ENCODE assay signal across 14 cellular contexts in genomic region chr10:117240730-117241529, GRCh38. TPM values are rescaled to one million over a fixed set of nuclear protein-coding genes. Genes with fewer than 3 reads are reported as not detected.
A peak's percentile ranks its signal among the peaks of the same experiment; 100 is the strongest.
DNase-seq lines count a peak whose midpoint lies in the region; ATAC-seq and TF ChIP-seq lines count a peak whose summit lies in the region.
"Had no signal": no experiment of that assay in that cellular context is flagged by ENCODE, and none has a peak within 500 bp of the region (broad histone marks: within the 10 kb centered on the region; RNA-seq: fewer than 3 reads in every experiment).

Gene SLC18A2, plus strand, starts transcription at chr10:117241114. Its CDS starts 580 bp downstream, at chr10:117241694.

- H3K4me3 ChIP-seq in iPS DF 6.9 (ENCODE audit: low read length) (peak within 1 kb of the TSS; percentile 83), parathyroid adenoma (ENCODE audit: low read depth, low read length) (no peak within 1 kb of the TSS), gastrocnemius medialis (no peak within 1 kb of the TSS)

- H3K36me3 ChIP-seq in iPS DF 6.9 (ENCODE audit: control insufficient read depth, insufficient read depth, low read length) = no peaks in the 10 kb centered on the region
- H3K36me3 ChIP-seq in parathyroid adenoma (ENCODE audit: control insufficient read depth, insufficient read depth, low read length) = no peaks in the 10 kb centered on the region
- no peaks in the 10 kb centered on the region for H3K36me3 ChIP-seq in gastrocnemius medialis
- H3K36me3 ChIP-seq: gastroesophageal sphincter had no signal

- no peak for TF ChIP-seq CTCF in parathyroid adenoma (IDR thresholded peaks at IDR 0.05)
- no peak for TF ChIP-seq CTCF in gastrocnemius medialis (IDR thresholded peaks at IDR 0.05 in 4 of 5, conservative IDR thresholded peaks at IDR 0.05 in 1 of 5)

- DNase-seq in NCI-H1417 (lab: John Stamatoyannopoulos, UW) (peak in 2 of 3 experiments; percentile 27 to 34), NCI-H1417 treated with DMSO at 0.1 percent for 48 hours (lab: John Stamatoyannopoulos, UW) (no peak), NCI-H69 (lab: John Stamatoyannopoulos, UW) (peak; percentile 66), iPS DF 6.9 (ENCODE audit: low read depth, low spot score) (no peak), GM03348 (ENCODE audit: low spot score) (no peak), NCI-H2081 treated with DMSO at 0.1 percent for 48 hours (lab: John Stamatoyannopoulos, UW) (no peak), gastrocnemius medialis (no peak)
- DNase-seq: 8988T, activated B cell treated with CpG ODN at 0.5 μM for 24 hours, amniotic stem cell, NCI-H774 had no signal

- H2AFZ ChIP-seq in parathyroid adenoma = peak within 1 kb of the TSS; percentile 33

- in situ Hi-C loops in gastrocnemius medialis (cut with MboI; ENCODE audit: low sequenced_read_pairs in 4 of 4) = no loop called here

- WGBS in iPS DF 6.9 (ENCODE audit: insufficient coverage, insufficient read length) = no CpG with 5 or more reads among the region's 88 CpGs

- peak within 1 kb of the TSS; percentile 38 for H3K4me2 ChIP-seq in parathyroid adenoma (ENCODE audit: low read length)

- intact Hi-C loops in gastrocnemius medialis (cut with DNase I; ENCODE audit: low total_unique reads) = no loop called here

- H3K79me2 ChIP-seq in parathyroid adenoma = no peaks in the 10 kb centered on the region

- no peak within 1 kb of the TSS for H3K9ac ChIP-seq in parathyroid adenoma

- H3K27ac ChIP-seq in iPS DF 6.9 (ENCODE audit: low read length) = no peak within 1 kb of the TSS
- no peak within 1 kb of the TSS for H3K27ac ChIP-seq in parathyroid adenoma
- no peak within 1 kb of the TSS for H3K27ac ChIP-seq in gastrocnemius medialis

- peaks cover 1% of the 10 kb centered on the region; the same call in 1 of the 2 replicates for H3K27me3 ChIP-seq in iPS DF 6.9 (ENCODE audit: control insufficient read depth, insufficient read depth, low read length)
- no peaks in the 10 kb centered on the region for H3K27me3 ChIP-seq in parathyroid adenoma (ENCODE audit: control insufficient read depth, insufficient read depth, low read length)
- H3K27me3 ChIP-seq in gastrocnemius medialis = peaks cover 22 to 29% (median 26%) of the 10 kb centered on the region in 3 donors

- no peak for ATAC-seq in gastrocnemius medialis
- ATAC-seq: gastroesophageal sphincter, sciatic nerve had no signal

- H3K4me1 ChIP-seq in iPS DF 6.9 (ENCODE audit: control insufficient read depth, insufficient read depth, low read length) = no peaks in the 10 kb centered on the region
- H3K4me1 ChIP-seq in parathyroid adenoma = no peaks in the 10 kb centered on the region
- no peaks in the 10 kb centered on the region for H3K4me1 ChIP-seq in gastrocnemius medialis

- H3K9me3 ChIP-seq in iPS DF 6.9 (ENCODE audit: control insufficient read depth, insufficient read depth, low read length) (no peaks in the 10 kb centered on the region), parathyroid adenoma (ENCODE audit: control insufficient read depth, low read length) (no peaks in the 10 kb centered on the region), gastrocnemius medialis (no peaks in the 10 kb centered on the region)
- H3K9me3 ChIP-seq: gastroesophageal sphincter had no signal

- TF ChIP-seq POLR2A in gastrocnemius medialis (IDR thresholded peaks at IDR 0.05) = no peak

RNA-seq across cellular contexts. Expression of gene SLC18A2, which starts in this region (rescaled TPM):
- under 1 TPM; 0.04 to 0.39 (median 0.13) TPM for total RNA-seq in gastrocnemius medialis
- total RNA-seq: activated B cell treated with CpG ODN at 0.5 μM for 24 hours had no signal

Comparison
In these comparisons a context has a peak if more than half of its experiments do, and no peak if none do; other contexts are left out.
1. DNase-seq: peak in NCI-H1417 (2 of 3) and NCI-H69 (single experiment); none in NCI-H1417 treated with DMSO at 0.1 percent for 48 hours (single experiment), iPS DF 6.9 (single experiment), GM03348 (single experiment), NCI-H2081 treated with DMSO at 0.1 percent for 48 hours (single experiment) and gastrocnemius medialis (0 of 2).